ENCODE assay signal across 9 cellular contexts in the genomic region with DNA sequence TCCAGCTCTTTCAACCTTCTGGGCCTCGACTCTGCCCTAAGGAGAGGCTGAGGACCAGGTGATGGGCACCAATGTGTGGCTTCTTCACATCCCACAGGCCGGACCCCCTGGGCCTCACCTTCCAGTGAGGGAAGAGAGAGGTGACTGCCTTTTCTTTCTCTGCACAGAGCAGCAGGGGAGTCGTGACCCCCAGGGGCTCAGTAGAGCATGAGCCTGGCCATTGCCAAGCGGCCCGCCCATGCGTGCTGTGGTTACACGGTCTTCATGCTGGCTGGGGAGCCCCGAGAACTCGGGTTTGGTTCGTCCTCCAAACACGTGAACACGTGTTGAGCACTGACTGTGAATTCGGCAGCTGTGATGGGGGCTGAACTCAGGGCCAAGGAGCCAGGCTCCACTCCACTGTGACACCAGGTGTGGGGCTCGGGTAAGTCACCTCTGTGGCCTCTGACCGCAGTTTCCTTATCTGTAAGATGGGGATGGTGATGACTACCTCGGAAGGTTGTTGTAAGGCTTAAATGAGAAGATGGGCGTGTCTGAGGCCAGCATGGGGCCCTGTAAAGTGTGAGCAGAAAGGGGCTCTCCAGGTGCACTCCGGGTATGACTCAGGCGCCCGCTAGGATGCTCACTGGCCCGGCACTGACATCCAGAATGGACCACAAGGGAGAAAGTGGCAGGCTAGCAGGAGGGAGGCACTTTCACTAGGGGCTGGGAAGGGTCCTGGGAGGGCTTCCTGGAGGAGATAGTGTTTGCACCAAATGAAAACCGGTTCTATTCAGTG. TPM values are rescaled to one million over a fixed set of nuclear protein-coding genes. Genes with fewer than 3 reads are reported as not detected.
DNase-seq lines count a peak whose midpoint lies in the region; ATAC-seq and TF ChIP-seq lines count a peak whose summit lies in the region.
"Had no signal": no experiment of that assay in that cellular context is flagged by ENCODE, and none has a peak within 500 bp of the region (broad histone marks: within the 10 kb centered on the region; RNA-seq: fewer than 3 reads in every experiment).

No MANE protein-coding gene starts in this region.

- no peaks in the 10 kb centered on the region for H3K27me3 ChIP-seq in CD8-positive, alpha-beta T cell (ENCODE audit: insufficient read depth, low read length)
- H3K27me3 ChIP-seq: cardiac muscle cell had no signal

- ATAC-seq in CD8-positive, alpha-beta T cell: peak; percentile 92
- ATAC-seq in GM21423 (IDR thresholded peaks at IDR 0.05; ENCODE audit: unreplicated experiment): peak; percentile 87

- no peak for TF ChIP-seq CTCF in CD8-positive, alpha-beta T cell (IDR thresholded peaks at IDR 0.05)

- intact Hi-C loops in CD8-positive, alpha-beta T cell (cut with DNase I, micrococcal nuclease): no loop called here

- H3K9me3 ChIP-seq in CD8-positive, alpha-beta T cell (ENCODE audit: low read length): no peaks in the 10 kb centered on the region
- H3K9me3 ChIP-seq in KOPT-K1 (ENCODE audit: insufficient read depth, low read length, poor library complexity, severe bottlenecking): no peaks in the 10 kb centered on the region

- H3K9me3 Mint-ChIP-seq in CD8-positive, alpha-beta T cell: no peaks in the 10 kb centered on the region

- H3K4me1 ChIP-seq in CD8-positive, alpha-beta T cell (ENCODE audit: insufficient read depth, low read length): no peaks in the 10 kb centered on the region

- H3K27ac Mint-ChIP-seq in CD8-positive, alpha-beta T cell: peak overlapping the region; percentile 69

- no peak overlapping the region for H3K27ac ChIP-seq in CD8-positive, alpha-beta T cell (ENCODE audit: low read depth, low read length)
- H3K27ac ChIP-seq in KOPT-K1 (ENCODE audit: low read depth, low read length, poor library complexity, severe bottlenecking): peak overlapping the region; percentile 35
- H3K27ac ChIP-seq: cardiac muscle cell had no signal

- H3K27me3 Mint-ChIP-seq in CD8-positive, alpha-beta T cell (ENCODE audit: low read depth): no peaks in the 10 kb centered on the region

- POLR2A ChIA-PET in CD8-positive, alpha-beta T cell (lab: Charles Lee): interaction anchor here (0.6 kb wide), 1 partner anchor 742 kb away, joined by 3 read pairs; no protein-coding TSS in a partner anchor

- H3K4me3 ChIP-seq in CD8-positive, alpha-beta T cell (ENCODE audit: low read depth, low read length): no peak overlapping the region
- H3K4me3 ChIP-seq: cardiac muscle cell had no signal

- no peak overlapping the region for H3K4me3 Mint-ChIP-seq in CD8-positive, alpha-beta T cell

- H3K36me3 Mint-ChIP-seq in CD8-positive, alpha-beta T cell: no peaks in the 10 kb centered on the region

- H3K36me3 ChIP-seq in CD8-positive, alpha-beta T cell (ENCODE audit: insufficient read depth, low read length): no peaks in the 10 kb centered on the region
- H3K36me3 ChIP-seq in KOPT-K1 (ENCODE audit: insufficient read depth, low read length): no peaks in the 10 kb centered on the region
- H3K36me3 ChIP-seq: cardiac muscle cell had no signal

- CTCF ChIA-PET in CD8-positive, alpha-beta T cell (lab: Charles Lee): interaction anchor here (1.3 kb wide), 1 partner anchor 100 kb away, joined by 4 read pairs; no protein-coding TSS in a partner anchor

- peak; percentile 25 to 80 (median 50) for DNase-seq in CD8-positive, alpha-beta T cell
- peak; percentile 61 for DNase-seq in activated effector memory CD4-positive, alpha-beta T cell treated with Interleukin-2 at 50 U/mL for 16 hours
- peak; percentile 34 for DNase-seq in stimulated activated CD8-positive, alpha-beta memory T cell treated with anti-CD3 and anti-CD28 coated beads, Interleukin-7, amount 100 ng/mL, for 24 hours (ENCODE audit: low read depth)
- no peak for DNase-seq in NCI-H526 treated with DMSO at 0.1 percent for 48 hours (lab: John Stamatoyannopoulos, UW)
- no peak for DNase-seq in RKO (ENCODE audit: low spot score)
- no peak for DNase-seq in middle frontal gyrus (ENCODE audit: extremely low spot score, low spot score)

- H3K4me1 Mint-ChIP-seq in CD8-positive, alpha-beta T cell (ENCODE audit: low read depth): peaks cover 10% of the 10 kb centered on the region

RNA-seq across cellular contexts. Expression of a gene that starts 13.4 kb away (rescaled TPM):
- 10 to 100 TPM; 25.5 to 25.8 TPM for total RNA-seq in CD8-positive, alpha-beta T cell

RNA-seq across cellular contexts. Expression of a gene that starts 56.1 kb away (rescaled TPM):
- 10 to 100 TPM; 18.5 to 18.7 TPM for total RNA-seq in CD8-positive, alpha-beta T cell

Comparison
In these comparisons a context has a peak if more than half of its experiments do, and no peak if none do; other contexts are left out.
1. DNase-seq: peak in CD8-positive, alpha-beta T cell (7 of 7), activated effector memory CD4-positive, alpha-beta T cell treated with Interleukin-2 at 50 U/mL for 16 hours (single experiment) and stimulated activated CD8-positive, alpha-beta memory T cell treated with anti-CD3 and anti-CD28 coated beads, Interleukin-7, amount 100 ng/mL, for 24 hours (single experiment); none in NCI-H526 treated with DMSO at 0.1 percent for 48 hours (single experiment), RKO (single experiment) and middle frontal gyrus (single experiment).